ENCODE assay signal across 1 cellular context in the genomic region with DNA sequence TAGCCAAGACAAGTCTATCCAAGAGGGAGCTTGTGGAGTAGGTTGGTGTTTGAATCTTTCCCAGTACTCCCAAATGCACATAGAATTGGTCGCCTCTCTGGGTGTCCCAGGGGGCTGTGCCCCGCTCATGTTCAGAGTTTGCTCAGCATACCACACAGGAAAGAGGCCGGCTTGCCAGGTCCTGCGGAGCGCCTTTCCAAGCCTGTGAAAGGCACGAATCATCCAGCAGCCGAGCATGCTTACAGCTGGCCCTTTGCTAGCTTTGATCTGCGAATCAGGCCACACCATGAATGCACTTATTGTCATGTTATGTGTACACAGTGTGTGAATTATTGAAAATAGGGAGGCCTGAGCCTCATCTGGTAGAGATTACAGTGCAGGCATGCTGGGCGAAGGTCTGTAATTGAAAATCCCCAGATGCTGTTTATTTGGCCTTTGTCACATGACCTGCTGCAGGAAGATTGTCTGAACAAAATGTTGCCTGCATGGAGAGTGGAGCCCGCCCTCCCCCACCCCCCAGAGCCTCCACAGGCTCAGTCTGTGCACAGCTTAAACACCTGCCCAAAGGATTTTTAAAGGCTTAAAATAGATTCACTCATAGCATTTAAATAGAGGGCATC.
TF ChIP-seq lines count a peak whose summit lies in the region.

No MANE protein-coding gene starts in this region.

TF ChIP-seq in HepG2, 621 proteins besides CTCF, POLR2A, EP300 and RAD21 (continued from another document and continues in another):
- TF ChIP-seq ZNF101 (CRISPR knock-in tag; IDR thresholded peaks at IDR 0.05; ENCODE audit: borderline replicate concordance, low read depth), result no peak
- peak; percentile 68; the same call in 1 of the 2 replicates for TF ChIP-seq ONECUT2 (CRISPR knock-in tag; IDR thresholded peaks at IDR 0.05)
- no peak for TF ChIP-seq ZNF570 (CRISPR knock-in tag; IDR thresholded peaks at IDR 0.05; ENCODE audit: borderline replicate concordance)
- peak; percentile 95 for TF ChIP-seq FOXA3 (CRISPR knock-in tag; IDR thresholded peaks at IDR 0.05)
- TF ChIP-seq HOXA5 (CRISPR knock-in tag; IDR thresholded peaks at IDR 0.05), result peak; percentile 87
- TF ChIP-seq FOSL2 (CRISPR knock-in tag; IDR thresholded peaks at IDR 0.05), result peak; percentile 80
- no peak for TF ChIP-seq FOXA1 (IDR thresholded peaks at IDR 0.05)
- peak; percentile 92 for TF ChIP-seq FOXA1 (CRISPR knock-in tag; IDR thresholded peaks at IDR 0.05)
- TF ChIP-seq HMG20A (CRISPR knock-in tag; IDR thresholded peaks at IDR 0.05; ENCODE audit: borderline replicate concordance), result peak; percentile 92
- 0 out of 2 replicates have a peak, but pooled peaks have one; percentile 25 for TF ChIP-seq ZNF670 (CRISPR knock-in tag; IDR thresholded peaks at IDR 0.05; ENCODE audit: borderline replicate concordance)
- TF ChIP-seq ZNF510 (CRISPR knock-in tag; IDR thresholded peaks at IDR 0.05; ENCODE audit: low read depth), result no peak
- no peak for TF ChIP-seq HOXA9 (CRISPR knock-in tag; IDR thresholded peaks at IDR 0.05; ENCODE audit: borderline replicate concordance)
- no peak for TF ChIP-seq PHF20 (CRISPR knock-in tag; IDR thresholded peaks at IDR 0.05)
- TF ChIP-seq, protein P1, sequence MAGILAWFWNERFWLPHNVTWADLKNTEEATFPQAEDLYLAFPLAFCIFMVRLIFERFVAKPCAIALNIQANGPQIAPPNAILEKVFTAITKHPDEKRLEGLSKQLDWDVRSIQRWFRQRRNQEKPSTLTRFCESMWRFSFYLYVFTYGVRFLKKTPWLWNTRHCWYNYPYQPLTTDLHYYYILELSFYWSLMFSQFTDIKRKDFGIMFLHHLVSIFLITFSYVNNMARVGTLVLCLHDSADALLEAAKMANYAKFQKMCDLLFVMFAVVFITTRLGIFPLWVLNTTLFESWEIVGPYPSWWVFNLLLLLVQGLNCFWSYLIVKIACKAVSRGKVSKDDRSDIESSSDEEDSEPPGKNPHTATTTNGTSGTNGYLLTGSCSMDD (CRISPR knock-in tag; IDR thresholded peaks at IDR 0.05), result no peak
- no peak for TF ChIP-seq HES4 (CRISPR knock-in tag; IDR thresholded peaks at IDR 0.05; ENCODE audit: borderline replicate concordance)
- TF ChIP-seq, protein P2, sequence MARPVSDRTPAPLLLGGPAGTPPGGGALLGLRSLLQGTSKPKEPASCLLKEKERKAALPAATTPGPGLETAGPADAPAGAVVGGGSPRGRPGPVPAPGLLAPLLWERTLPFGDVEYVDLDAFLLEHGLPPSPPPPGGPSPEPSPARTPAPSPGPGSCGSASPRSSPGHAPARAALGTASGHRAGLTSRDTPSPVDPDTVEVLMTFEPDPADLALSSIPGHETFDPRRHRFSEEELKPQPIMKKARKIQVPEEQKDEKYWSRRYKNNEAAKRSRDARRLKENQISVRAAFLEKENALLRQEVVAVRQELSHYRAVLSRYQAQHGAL (CRISPR knock-in tag; IDR thresholded peaks at IDR 0.05; ENCODE audit: not compliant biosample characterization), result no peak
- peak; percentile 60; the same call in 1 of the 2 replicates for TF ChIP-seq ZFY (CRISPR knock-in tag; IDR thresholded peaks at IDR 0.05)
- TF ChIP-seq, protein P3, sequence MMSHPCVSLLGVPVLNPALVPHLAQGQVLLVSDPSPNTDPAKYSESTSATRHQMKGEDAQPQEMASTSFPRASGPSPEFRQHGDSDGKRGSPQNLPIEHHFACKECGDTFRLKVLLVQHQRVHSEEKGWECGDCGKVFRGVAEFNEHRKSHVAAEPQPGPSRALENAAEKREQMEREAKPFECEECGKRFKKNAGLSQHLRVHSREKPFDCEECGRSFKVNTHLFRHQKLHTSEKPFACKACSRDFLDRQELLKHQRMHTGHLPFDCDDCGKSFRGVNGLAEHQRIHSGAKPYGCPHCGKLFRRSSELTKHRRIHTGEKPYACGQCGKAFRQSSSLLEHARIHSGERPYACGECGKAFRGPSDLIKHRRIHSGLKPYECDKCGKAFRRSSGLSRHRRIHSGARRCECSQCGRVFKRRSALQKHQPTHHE (CRISPR knock-in tag; IDR thresholded peaks at IDR 0.05; ENCODE audit: borderline replicate concordance), result no peak
- TF ChIP-seq ZNF780A (CRISPR knock-in tag; IDR thresholded peaks at IDR 0.05), result no peak; the same call in 1 of the 2 replicates
- TF ChIP-seq ZNF549 (CRISPR knock-in tag; IDR thresholded peaks at IDR 0.05), result no peak
- no peak for TF ChIP-seq NR2C2 (CRISPR knock-in tag; IDR thresholded peaks at IDR 0.05; ENCODE audit: borderline replicate concordance)
- no peak for TF ChIP-seq ZNF337 (CRISPR knock-in tag; IDR thresholded peaks at IDR 0.05; ENCODE audit: borderline replicate concordance, low read depth)
- TF ChIP-seq, protein P4, sequence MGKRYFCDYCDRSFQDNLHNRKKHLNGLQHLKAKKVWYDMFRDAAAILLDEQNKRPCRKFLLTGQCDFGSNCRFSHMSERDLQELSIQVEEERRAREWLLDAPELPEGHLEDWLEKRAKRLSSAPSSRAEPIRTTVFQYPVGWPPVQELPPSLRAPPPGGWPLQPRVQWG (CRISPR knock-in tag; IDR thresholded peaks at IDR 0.05; ENCODE audit: borderline replicate concordance, low read depth), result no peak
- TF ChIP-seq ZNF230 (CRISPR knock-in tag; IDR thresholded peaks at IDR 0.05), result no peak
- TF ChIP-seq MIER3 (CRISPR knock-in tag; IDR thresholded peaks at IDR 0.05; ENCODE audit: borderline replicate concordance), result peak; percentile 81; the same call in 1 of the 2 replicates
- TF ChIP-seq, protein P5, sequence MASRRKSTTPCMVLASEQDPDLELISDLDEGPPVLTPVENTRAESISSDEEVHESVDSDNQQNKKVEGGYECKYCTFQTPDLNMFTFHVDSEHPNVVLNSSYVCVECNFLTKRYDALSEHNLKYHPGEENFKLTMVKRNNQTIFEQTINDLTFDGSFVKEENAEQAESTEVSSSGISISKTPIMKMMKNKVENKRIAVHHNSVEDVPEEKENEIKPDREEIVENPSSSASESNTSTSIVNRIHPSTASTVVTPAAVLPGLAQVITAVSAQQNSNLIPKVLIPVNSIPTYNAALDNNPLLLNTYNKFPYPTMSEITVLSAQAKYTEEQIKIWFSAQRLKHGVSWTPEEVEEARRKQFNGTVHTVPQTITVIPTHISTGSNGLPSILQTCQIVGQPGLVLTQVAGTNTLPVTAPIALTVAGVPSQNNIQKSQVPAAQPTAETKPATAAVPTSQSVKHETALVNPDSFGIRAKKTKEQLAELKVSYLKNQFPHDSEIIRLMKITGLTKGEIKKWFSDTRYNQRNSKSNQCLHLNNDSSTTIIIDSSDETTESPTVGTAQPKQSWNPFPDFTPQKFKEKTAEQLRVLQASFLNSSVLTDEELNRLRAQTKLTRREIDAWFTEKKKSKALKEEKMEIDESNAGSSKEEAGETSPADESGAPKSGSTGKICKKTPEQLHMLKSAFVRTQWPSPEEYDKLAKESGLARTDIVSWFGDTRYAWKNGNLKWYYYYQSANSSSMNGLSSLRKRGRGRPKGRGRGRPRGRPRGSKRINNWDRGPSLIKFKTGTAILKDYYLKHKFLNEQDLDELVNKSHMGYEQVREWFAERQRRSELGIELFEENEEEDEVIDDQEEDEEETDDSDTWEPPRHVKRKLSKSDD (CRISPR knock-in tag; IDR thresholded peaks at IDR 0.05; ENCODE audit: low read depth), result peak; percentile 57; the same call in 1 of the 2 replicates
- TF ChIP-seq MAF1 (CRISPR knock-in tag; IDR thresholded peaks at IDR 0.05; ENCODE audit: borderline replicate concordance), result 0 out of 2 replicates have a peak, but pooled peaks have one; percentile 64
- TF ChIP-seq, protein P6, sequence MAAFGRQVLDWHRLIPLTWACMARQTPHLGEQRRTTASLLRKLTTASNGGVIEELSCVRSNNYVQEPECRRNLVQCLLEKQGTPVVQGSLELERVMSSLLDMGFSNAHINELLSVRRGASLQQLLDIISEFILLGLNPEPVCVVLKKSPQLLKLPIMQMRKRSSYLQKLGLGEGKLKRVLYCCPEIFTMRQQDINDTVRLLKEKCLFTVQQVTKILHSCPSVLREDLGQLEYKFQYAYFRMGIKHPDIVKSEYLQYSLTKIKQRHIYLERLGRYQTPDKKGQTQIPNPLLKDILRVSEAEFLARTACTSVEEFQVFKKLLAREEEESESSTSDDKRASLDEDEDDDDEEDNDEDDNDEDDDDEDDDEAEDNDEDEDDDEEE (CRISPR knock-in tag; IDR thresholded peaks at IDR 0.05), result no peak; the same call in 1 of the 2 replicates
- TF ChIP-seq EED (CRISPR knock-in tag; IDR thresholded peaks at IDR 0.05), result no peak
- no peak for TF ChIP-seq PCBP2 (optimal IDR thresholded peaks at IDR 0.05; ENCODE audit: low read depth, low read length, poor library complexity, severe bottlenecking)
- TF ChIP-seq YEATS4 (CRISPR knock-in tag; IDR thresholded peaks at IDR 0.05; ENCODE audit: borderline replicate concordance), result peak; percentile 71; the same call in 1 of the 2 replicates
- peak; percentile 91; the same call in 1 of the 2 replicates for TF ChIP-seq SAP130 (CRISPR knock-in tag; IDR thresholded peaks at IDR 0.05; ENCODE audit: low read depth)
- TF ChIP-seq ZNF772 (CRISPR knock-in tag; IDR thresholded peaks at IDR 0.05), result peak; percentile 78; the same call in 1 of the 2 replicates
- TF ChIP-seq, protein P7, sequence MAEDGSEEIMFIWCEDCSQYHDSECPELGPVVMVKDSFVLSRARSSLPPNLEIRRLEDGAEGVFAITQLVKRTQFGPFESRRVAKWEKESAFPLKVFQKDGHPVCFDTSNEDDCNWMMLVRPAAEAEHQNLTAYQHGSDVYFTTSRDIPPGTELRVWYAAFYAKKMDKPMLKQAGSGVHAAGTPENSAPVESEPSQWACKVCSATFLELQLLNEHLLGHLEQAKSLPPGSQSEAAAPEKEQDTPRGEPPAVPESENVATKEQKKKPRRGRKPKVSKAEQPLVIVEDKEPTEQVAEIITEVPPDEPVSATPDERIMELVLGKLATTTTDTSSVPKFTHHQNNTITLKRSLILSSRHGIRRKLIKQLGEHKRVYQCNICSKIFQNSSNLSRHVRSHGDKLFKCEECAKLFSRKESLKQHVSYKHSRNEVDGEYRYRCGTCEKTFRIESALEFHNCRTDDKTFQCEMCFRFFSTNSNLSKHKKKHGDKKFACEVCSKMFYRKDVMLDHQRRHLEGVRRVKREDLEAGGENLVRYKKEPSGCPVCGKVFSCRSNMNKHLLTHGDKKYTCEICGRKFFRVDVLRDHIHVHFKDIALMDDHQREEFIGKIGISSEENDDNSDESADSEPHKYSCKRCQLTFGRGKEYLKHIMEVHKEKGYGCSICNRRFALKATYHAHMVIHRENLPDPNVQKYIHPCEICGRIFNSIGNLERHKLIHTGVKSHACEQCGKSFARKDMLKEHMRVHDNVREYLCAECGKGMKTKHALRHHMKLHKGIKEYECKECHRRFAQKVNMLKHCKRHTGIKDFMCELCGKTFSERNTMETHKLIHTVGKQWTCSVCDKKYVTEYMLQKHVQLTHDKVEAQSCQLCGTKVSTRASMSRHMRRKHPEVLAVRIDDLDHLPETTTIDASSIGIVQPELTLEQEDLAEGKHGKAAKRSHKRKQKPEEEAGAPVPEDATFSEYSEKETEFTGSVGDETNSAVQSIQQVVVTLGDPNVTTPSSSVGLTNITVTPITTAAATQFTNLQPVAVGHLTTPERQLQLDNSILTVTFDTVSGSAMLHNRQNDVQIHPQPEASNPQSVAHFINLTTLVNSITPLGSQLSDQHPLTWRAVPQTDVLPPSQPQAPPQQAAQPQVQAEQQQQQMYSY (CRISPR knock-in tag; IDR thresholded peaks at IDR 0.05), result no peak
- TF ChIP-seq, protein P8, sequence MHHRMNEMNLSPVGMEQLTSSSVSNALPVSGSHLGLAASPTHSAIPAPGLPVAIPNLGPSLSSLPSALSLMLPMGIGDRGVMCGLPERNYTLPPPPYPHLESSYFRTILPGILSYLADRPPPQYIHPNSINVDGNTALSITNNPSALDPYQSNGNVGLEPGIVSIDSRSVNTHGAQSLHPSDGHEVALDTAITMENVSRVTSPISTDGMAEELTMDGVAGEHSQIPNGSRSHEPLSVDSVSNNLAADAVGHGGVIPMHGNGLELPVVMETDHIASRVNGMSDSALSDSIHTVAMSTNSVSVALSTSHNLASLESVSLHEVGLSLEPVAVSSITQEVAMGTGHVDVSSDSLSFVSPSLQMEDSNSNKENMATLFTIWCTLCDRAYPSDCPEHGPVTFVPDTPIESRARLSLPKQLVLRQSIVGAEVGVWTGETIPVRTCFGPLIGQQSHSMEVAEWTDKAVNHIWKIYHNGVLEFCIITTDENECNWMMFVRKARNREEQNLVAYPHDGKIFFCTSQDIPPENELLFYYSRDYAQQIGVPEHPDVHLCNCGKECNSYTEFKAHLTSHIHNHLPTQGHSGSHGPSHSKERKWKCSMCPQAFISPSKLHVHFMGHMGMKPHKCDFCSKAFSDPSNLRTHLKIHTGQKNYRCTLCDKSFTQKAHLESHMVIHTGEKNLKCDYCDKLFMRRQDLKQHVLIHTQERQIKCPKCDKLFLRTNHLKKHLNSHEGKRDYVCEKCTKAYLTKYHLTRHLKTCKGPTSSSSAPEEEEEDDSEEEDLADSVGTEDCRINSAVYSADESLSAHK (CRISPR knock-in tag; IDR thresholded peaks at IDR 0.05; ENCODE audit: borderline replicate concordance), result no peak
- no peak for TF ChIP-seq ZNF234 (CRISPR knock-in tag; conservative IDR thresholded peaks at IDR 0.05)
- peak; percentile 65; the same call in 1 of the 2 replicates for TF ChIP-seq KAT7 (CRISPR knock-in tag; IDR thresholded peaks at IDR 0.05; ENCODE audit: borderline replicate concordance)
- TF ChIP-seq ZNF878 (CRISPR knock-in tag; IDR thresholded peaks at IDR 0.05), result peak; percentile 71; the same call in 1 of the 2 replicates
- TF ChIP-seq, protein P9, sequence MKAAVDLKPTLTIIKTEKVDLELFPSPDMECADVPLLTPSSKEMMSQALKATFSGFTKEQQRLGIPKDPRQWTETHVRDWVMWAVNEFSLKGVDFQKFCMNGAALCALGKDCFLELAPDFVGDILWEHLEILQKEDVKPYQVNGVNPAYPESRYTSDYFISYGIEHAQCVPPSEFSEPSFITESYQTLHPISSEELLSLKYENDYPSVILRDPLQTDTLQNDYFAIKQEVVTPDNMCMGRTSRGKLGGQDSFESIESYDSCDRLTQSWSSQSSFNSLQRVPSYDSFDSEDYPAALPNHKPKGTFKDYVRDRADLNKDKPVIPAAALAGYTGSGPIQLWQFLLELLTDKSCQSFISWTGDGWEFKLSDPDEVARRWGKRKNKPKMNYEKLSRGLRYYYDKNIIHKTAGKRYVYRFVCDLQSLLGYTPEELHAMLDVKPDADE (CRISPR knock-in tag; IDR thresholded peaks at IDR 0.05), result no peak
- TF ChIP-seq NBN (conservative IDR thresholded peaks at IDR 0.05), result no peak
- no peak for TF ChIP-seq ZZZ3 (CRISPR knock-in tag; IDR thresholded peaks at IDR 0.05; ENCODE audit: borderline replicate concordance)
- TF ChIP-seq REXO4 (CRISPR knock-in tag; IDR thresholded peaks at IDR 0.05; ENCODE audit: borderline replicate concordance), result no peak
- peak; percentile 81; the same call in 1 of the 2 replicates for TF ChIP-seq RXRB (CRISPR knock-in tag; IDR thresholded peaks at IDR 0.05; ENCODE audit: borderline replicate concordance)
- TF ChIP-seq KMT2B (CRISPR knock-in tag; IDR thresholded peaks at IDR 0.05), result peak; percentile 22; the same call in 1 of the 2 replicates
- no peak for TF ChIP-seq ZNF598 (CRISPR knock-in tag; IDR thresholded peaks at IDR 0.05; ENCODE audit: borderline replicate concordance)
- TF ChIP-seq GFI1 (CRISPR knock-in tag; IDR thresholded peaks at IDR 0.05; ENCODE audit: borderline replicate concordance), result peak; percentile 92
- no peak for TF ChIP-seq ZNF225 (CRISPR knock-in tag; IDR thresholded peaks at IDR 0.05)
